ENCODE assay signal across 7 cellular contexts in the genomic region with DNA sequence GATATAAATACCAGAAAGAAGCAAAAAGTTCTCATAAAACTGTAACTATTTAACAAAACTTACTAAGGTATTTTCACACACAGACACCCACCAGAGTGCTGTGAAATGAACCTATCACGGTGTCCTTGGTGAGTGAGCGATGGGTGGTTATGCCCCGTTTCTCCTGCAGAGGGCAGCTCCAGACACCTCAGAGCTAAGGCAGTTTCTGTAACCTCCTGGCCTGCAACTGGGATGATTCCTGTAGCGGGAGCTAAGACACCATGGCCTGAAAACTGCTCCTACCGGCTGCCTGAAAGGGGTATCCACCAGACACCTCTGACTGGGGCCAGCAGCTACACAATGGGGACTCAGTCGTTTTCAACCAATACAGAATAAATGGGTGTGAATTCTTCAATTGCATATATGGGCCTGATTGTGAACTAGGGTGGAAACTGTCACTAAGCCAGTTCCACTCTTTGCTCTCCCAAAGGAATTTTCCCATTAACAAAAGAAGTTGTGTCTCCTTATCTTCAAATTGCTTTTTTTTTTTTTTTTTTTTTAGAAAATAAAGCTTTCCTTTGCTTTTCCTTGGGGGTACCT.
A peak's percentile ranks its signal among the peaks of the same experiment; 100 is the strongest.
DNase-seq lines count a peak whose midpoint lies in the region; ATAC-seq and TF ChIP-seq lines count a peak whose summit lies in the region.

No MANE protein-coding gene starts in this region.

- no peak overlapping the region for H4K91ac ChIP-seq in mesenchymal stem cell (ENCODE audit: low read length)

- no peaks in the 10 kb centered on the region for H4K20me1 ChIP-seq in OCI-LY3 (ENCODE audit: insufficient read depth, low read length)

- H3K9ac ChIP-seq in OCI-LY3 (ENCODE audit: low read length) (no peak overlapping the region), mesenchymal stem cell (ENCODE audit: low read length) (no peak overlapping the region)

- no peak overlapping the region for H2BK15ac ChIP-seq in mesenchymal stem cell (ENCODE audit: low read depth, poor library complexity, severe bottlenecking)

- H2BK5ac ChIP-seq in mesenchymal stem cell (ENCODE audit: low read depth, low read length, poor library complexity, severe bottlenecking): no peak overlapping the region

- H3K36me3 ChIP-seq in GM06990 (ENCODE audit: control insufficient read depth, insufficient read depth, low read length) (no peaks in the 10 kb centered on the region), OCI-LY3 (replicated peaks; ENCODE audit: low read depth, low read length) (no peaks in the 10 kb centered on the region), body of pancreas (replicated peaks in 1 of 2; ENCODE audit: insufficient read depth in 1 of 2, low read depth in 2 of 2) (no peaks in the 10 kb centered on the region), mesenchymal stem cell (ENCODE audit: control insufficient read depth in 1 of 2, insufficient read depth in 2 of 2, low read depth in 1 of 2, low read length in 2 of 2) (no peaks in the 10 kb centered on the region), gastroesophageal sphincter (no peaks in the 10 kb centered on the region)

- no peaks in the 10 kb centered on the region for H3K79me1 ChIP-seq in mesenchymal stem cell (replicated peaks; ENCODE audit: low read length, poor library complexity, severe bottlenecking)

- no peak overlapping the region for H3K27ac ChIP-seq in OCI-LY3 (ENCODE audit: low read length)
- no peak overlapping the region for H3K27ac ChIP-seq in body of pancreas
- H3K27ac ChIP-seq in mesenchymal stem cell (ENCODE audit: low read length, poor library complexity, severe bottlenecking): no peak overlapping the region
- H3K27ac ChIP-seq in gastroesophageal sphincter: no peak overlapping the region

- WGBS in body of pancreas, 2 donors: 16 to 17% methylated on average over 6 of the region's 6 CpGs
- WGBS in mesenchymal stem cell: 4% methylated on average over 5 of the region's 6 CpGs
- WGBS in gastroesophageal sphincter (ENCODE audit: low coverage in 1 of 2), 2 donors: 29 to 33% methylated on average over 4 to 6 of the region's 6 CpGs

- no peak overlapping the region for H2AK5ac ChIP-seq in mesenchymal stem cell (ENCODE audit: low read length, severe bottlenecking)

- no peak for TF ChIP-seq EP300 in gastroesophageal sphincter (IDR thresholded peaks at IDR 0.05)

- no peak overlapping the region for H3K23ac ChIP-seq in mesenchymal stem cell (ENCODE audit: low read length in 2 of 2)

- ATAC-seq in GM19467 (IDR thresholded peaks at IDR 0.05; ENCODE audit: unreplicated experiment): peak; percentile 97
- peak; percentile 99 for ATAC-seq in HG03442 (IDR thresholded peaks at IDR 0.05; ENCODE audit: unreplicated experiment)
- ATAC-seq in body of pancreas: peak; percentile 79
- ATAC-seq in gastroesophageal sphincter: no peak

- no peaks in the 10 kb centered on the region for H3K9me3 ChIP-seq in OCI-LY3 (ENCODE audit: insufficient read depth, low read length)
- H3K9me3 ChIP-seq in body of pancreas: no peaks in the 10 kb centered on the region
- H3K9me3 ChIP-seq in mesenchymal stem cell (ENCODE audit: control insufficient read depth, low read length): no peaks in the 10 kb centered on the region
- no peaks in the 10 kb centered on the region for H3K9me3 ChIP-seq in gastroesophageal sphincter

- H3K4ac ChIP-seq in mesenchymal stem cell (ENCODE audit: low read depth in 1 of 2, low read length in 2 of 2): no peak overlapping the region

- no peaks in the 10 kb centered on the region for H3K27me3 ChIP-seq in GM06990 (replicated peaks; ENCODE audit: control insufficient read depth, insufficient read depth, low read length)
- no peaks in the 10 kb centered on the region for H3K27me3 ChIP-seq in OCI-LY3 (ENCODE audit: low read depth, low read length)
- no peaks in the 10 kb centered on the region for H3K27me3 ChIP-seq in body of pancreas
- no peaks in the 10 kb centered on the region for H3K27me3 ChIP-seq in mesenchymal stem cell (ENCODE audit: control insufficient read depth in 1 of 2, insufficient read depth in 1 of 2, low read length in 2 of 2)
- no peaks in the 10 kb centered on the region for H3K27me3 ChIP-seq in gastroesophageal sphincter

- TF ChIP-seq POLR2A in body of pancreas (IDR thresholded peaks at IDR 0.05) (no peak), gastroesophageal sphincter (IDR thresholded peaks at IDR 0.05) (no peak)

- no peak overlapping the region for H3K18ac ChIP-seq in mesenchymal stem cell (ENCODE audit: low read depth in 1 of 2, low read length in 2 of 2)

- H3K4me2 ChIP-seq in OCI-LY3 (ENCODE audit: low read length) (peak overlapping the region; percentile 65), mesenchymal stem cell (ENCODE audit: low read length, poor library complexity, severe bottlenecking) (no peak overlapping the region)

- H3K4me3 ChIP-seq in GM06990 (replicated peaks; ENCODE audit: low read depth, low read length) (no peak overlapping the region), OCI-LY3 (ENCODE audit: low read length) (no peak overlapping the region), body of pancreas (no peak overlapping the region), mesenchymal stem cell (ENCODE audit: insufficient read depth in 1 of 2, low read depth in 1 of 2, low read length in 2 of 2) (no peak overlapping the region), gastroesophageal sphincter (no peak overlapping the region)

- H2AFZ ChIP-seq in OCI-LY3 (ENCODE audit: low read depth, low read length) (peak overlapping the region; percentile 78; the same call in 1 of the 2 replicates), mesenchymal stem cell (ENCODE audit: low read depth, low read length) (no peak overlapping the region)

- H4K8ac ChIP-seq in mesenchymal stem cell (ENCODE audit: low read length): no peak overlapping the region

- H2BK120ac ChIP-seq in mesenchymal stem cell (ENCODE audit: low read depth, low read length): no peak overlapping the region

- peak; percentile 9 for DNase-seq in GM06990 (ENCODE audit: extremely low read depth, insufficient read length)
- peak; percentile 39 to 74 (median 66) for DNase-seq in body of pancreas
- DNase-seq in mesenchymal stem cell: peak; percentile 64

- no peak overlapping the region for H2BK12ac ChIP-seq in mesenchymal stem cell (ENCODE audit: low read length in 2 of 2)

- no peaks in the 10 kb centered on the region for H3K4me1 ChIP-seq in OCI-LY3 (ENCODE audit: low read length)
- H3K4me1 ChIP-seq in body of pancreas: no peaks in the 10 kb centered on the region
- no peaks in the 10 kb centered on the region for H3K4me1 ChIP-seq in mesenchymal stem cell (ENCODE audit: control insufficient read depth, insufficient read depth, low read depth, low read length)
- no peaks in the 10 kb centered on the region for H3K4me1 ChIP-seq in gastroesophageal sphincter

- TF ChIP-seq CTCF in GM06990 (IDR thresholded peaks at IDR 0.05; ENCODE audit: insufficient read depth, low read length, poor library complexity, severe bottlenecking) (peak; percentile 76), OCI-LY3 (IDR thresholded peaks at IDR 0.05; ENCODE audit: low read depth, low read length) (peak; percentile 97), body of pancreas (IDR thresholded peaks at IDR 0.05) (peak; percentile 14 to 65 (median 58)), gastroesophageal sphincter (IDR thresholded peaks at IDR 0.05) (peak in 1 of 4 experiments; percentile 20)

- no peaks in the 10 kb centered on the region for H3K79me2 ChIP-seq in OCI-LY3 (ENCODE audit: low read length)

- H3K14ac ChIP-seq in mesenchymal stem cell (ENCODE audit: low read length in 2 of 2): no peak overlapping the region

- intact Hi-C loops in body of pancreas (cut with DNase I): no loop called here

Comparison
In these comparisons a context has a peak if more than half of its experiments do, and no peak if none do; other contexts are left out.
1. DNase-seq: peak in every context shown above with its lines; median percentile 66 in body of pancreas; 64 in mesenchymal stem cell; 9 in GM06990.